Comparison of ENCODE assay signal across 14 cellular contexts in the genomic region with DNA sequence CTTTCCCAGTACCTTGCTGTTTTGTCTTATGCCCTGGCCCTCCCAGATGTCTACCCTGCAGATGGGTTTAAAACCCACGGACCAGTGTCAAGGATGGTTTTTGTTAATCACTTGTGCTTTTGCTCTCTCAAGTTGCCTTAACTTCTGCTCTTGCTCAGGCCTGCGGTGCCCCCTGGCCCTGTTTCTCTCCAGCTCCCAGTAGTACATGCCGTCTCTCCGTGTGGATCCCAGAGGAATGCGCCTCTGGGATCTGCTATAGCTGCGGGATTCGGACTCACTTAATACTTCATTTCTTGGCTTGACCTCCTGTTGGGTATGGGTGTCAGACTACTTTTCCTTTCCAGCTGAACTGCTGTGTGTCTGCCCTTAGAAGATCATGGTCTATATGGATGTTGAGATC. TPM values are rescaled to one million over a fixed set of nuclear protein-coding genes. Genes with fewer than 3 reads are reported as not detected.
DNase-seq lines count a peak whose midpoint lies in the region; ATAC-seq, FAIRE-seq and TF ChIP-seq lines count a peak whose summit lies in the region.
"Had no signal": no experiment of that assay in that cellular context is flagged by ENCODE, and none has a peak within 500 bp of the region (broad histone marks: within the 10 kb centered on the region; RNA-seq: fewer than 3 reads in every experiment).

No MANE protein-coding gene starts in this region.

- no peak overlapping the region for H2AK9ac ChIP-seq in IMR-90 (replicated peaks; ENCODE audit: low read depth, low read length, poor library complexity)

- no peaks in the 10 kb centered on the region; the same call in 1 of the 2 replicates for H4K20me1 ChIP-seq in IMR-90 (ENCODE audit: insufficient read depth, low read length)
- no peaks in the 10 kb centered on the region for H4K20me1 ChIP-seq in mammary epithelial cell (ENCODE audit: insufficient read depth, low read length)

- H3K4me1 ChIP-seq in IMR-90 (ENCODE audit: control insufficient read depth, insufficient read depth, low read length) = peaks cover 11% of the 10 kb centered on the region
- H3K4me1 ChIP-seq in mammary epithelial cell (ENCODE audit: insufficient read depth, low read length) = peaks cover 92% of the 10 kb centered on the region
- peaks cover 55% of the 10 kb centered on the region for H3K4me1 ChIP-seq in mesendoderm (ENCODE audit: control insufficient read depth, low read depth, low read length)
- H3K4me1 ChIP-seq in A673 (ENCODE audit: insufficient read depth, low read length, poor library complexity, severe bottlenecking) = peaks cover 38% of the 10 kb centered on the region

- DNase-seq in IMR-90 (no peak), mammary epithelial cell (no peak), mesendoderm (peak; percentile 46), substantia nigra (lab: John Stamatoyannopoulos, UW) (no peak), A673 (ENCODE audit: low spot score) (no peak), H54 (ENCODE audit: insufficient read length, low spot score) (no peak)
- DNase-seq in stimulated activated CD4-positive, alpha-beta T cell treated with anti-CD3 and anti-CD28 coated beads, Interleukin-4, amount 100 ng/mL, for 4 hours = no peak
- DNase-seq: activated T-cell treated with anti-CD3 and anti-CD28 coated beads, Interleukin-2, amount 50 U/mL, for 1 hour; foreskin keratinocyte; NCI-H2171 treated with DMSO at 0.1 percent for 48 hours; nucleus accumbens had no signal

- H3K9ac ChIP-seq in IMR-90 (ENCODE audit: low read depth, low read length) (no peak overlapping the region), mammary epithelial cell (ENCODE audit: insufficient read depth, low read length) (no peak overlapping the region), mesendoderm (ENCODE audit: low read length) (peak overlapping the region; percentile 9)

- POLR2A ChIA-PET in IMR-90 (lab: Charles Lee; ENCODE audit: unreplicated experiment) (no interaction called here), A673 (lab: Charles Lee; ENCODE audit: low non-redundant PET) (no interaction called here)

- TF ChIP-seq CTCF in IMR-90 (conservative IDR thresholded peaks at IDR 0.05; ENCODE audit: low read depth, low read length) (no peak), mammary epithelial cell (conservative IDR thresholded peaks at IDR 0.05 in 1 of 2, IDR thresholded peaks at IDR 0.05 in 1 of 2; ENCODE audit: extremely low read depth in 1 of 2, insufficient read depth in 1 of 2, low read depth in 1 of 2, low read length in 2 of 2) (no peak), A673 (conservative IDR thresholded peaks at IDR 0.05; ENCODE audit: low read depth, low read length) (no peak)

- no TSS peak for BruUV-seq in IMR-90 (replicated peaks; lab: Mats Ljungman, UMichigan)
- no TSS peak for BruUV-seq in mammary epithelial cell (replicated peaks; lab: Mats Ljungman, UMichigan)
- no TSS peak for BruUV-seq in A673 (replicated peaks; lab: Mats Ljungman, UMichigan)

- no peak overlapping the region for H3K56ac ChIP-seq in IMR-90 (ENCODE audit: extremely low read depth, insufficient read depth, low read length)
- H3K56ac ChIP-seq in mesendoderm (ENCODE audit: low read length) = peak overlapping the region; percentile 70

- FAIRE-seq in H54 (lab: Jason Lieb, UNC) = no peak

- no peak overlapping the region for H3K14ac ChIP-seq in IMR-90 (replicated peaks; ENCODE audit: low read depth, low read length)

- H4K8ac ChIP-seq in IMR-90 (ENCODE audit: low read depth in 2 of 2, low read length in 2 of 2) (no peak overlapping the region), mesendoderm (ENCODE audit: low read depth, low read length) (no peak overlapping the region)

- in situ Hi-C loops in IMR-90 (cut with MboI; ENCODE audit: low sequenced_read_pairs) = no loop called here
- in situ Hi-C loops in mammary epithelial cell (cut with MboI; ENCODE audit: low sequenced_read_pairs in 2 of 2) = no loop called here

- ATAC-seq in IMR-90 (ENCODE audit: low read depth) = no peak
- no peak for ATAC-seq in HG02759 (IDR thresholded peaks at IDR 0.05; ENCODE audit: unreplicated experiment)
- ATAC-seq: activated CD4-positive, CD25-positive, alpha-beta regulatory T cell treated with anti-CD3 and anti-CD28 coated beads, Interleukin-2, amount 50 U/mL, for 24 hours; foreskin keratinocyte; left lobe of liver had no signal

- CTCF ChIA-PET in IMR-90 (lab: Yijun Ruan, JAX) = no interaction called here
- CTCF ChIA-PET in mammary epithelial cell (lab: Charles Lee; ENCODE audit: low non-redundant PET) = no interaction called here
- CTCF ChIA-PET in A673 (lab: Charles Lee) = no interaction called here

- H4K5ac ChIP-seq in IMR-90 (ENCODE audit: low read depth, low read length) (no peak overlapping the region), mesendoderm (ENCODE audit: low read length) (peak overlapping the region; percentile 54)

- no peak for TF ChIP-seq RAD21 in IMR-90 (IDR thresholded peaks at IDR 0.05; ENCODE audit: low read length)

- H2BK20ac ChIP-seq in IMR-90 (ENCODE audit: low read depth, low read length) = no peak overlapping the region

- peaks cover 7 to 24% of the 10 kb centered on the region in 2 experiments; a peak in 2 of 4 replicates for H3K79me1 ChIP-seq in IMR-90 (ENCODE audit: low read depth in 1 of 2, low read length in 2 of 2)
- peaks cover 33% of the 10 kb centered on the region for H3K79me1 ChIP-seq in mesendoderm (ENCODE audit: low read length)

- H3K4ac ChIP-seq in IMR-90 (ENCODE audit: low read depth, low read length) (no peak overlapping the region), mesendoderm (ENCODE audit: low read depth, low read length) (no peak overlapping the region)

- no peak overlapping the region for H3K4me3 ChIP-seq in IMR-90 (ENCODE audit: insufficient read depth, low read depth, low read length)
- H3K4me3 ChIP-seq in mammary epithelial cell (replicated peaks in 1 of 3; ENCODE audit: insufficient read depth in 1 of 3, low read depth in 2 of 3, low read length in 3 of 3) = no peak overlapping the region
- H3K4me3 ChIP-seq in mesendoderm (ENCODE audit: low read length) = no peak overlapping the region
- H3K4me3 ChIP-seq in A673 (ENCODE audit: low read depth, low read length, poor library complexity, severe bottlenecking) = no peak overlapping the region

- no peak overlapping the region for H3K23ac ChIP-seq in IMR-90 (ENCODE audit: low read depth, low read length)
- H3K23ac ChIP-seq in mesendoderm (ENCODE audit: low read length) = no peak overlapping the region

- H3K18ac ChIP-seq in IMR-90 (ENCODE audit: low read depth, low read length) (no peak overlapping the region), mesendoderm (ENCODE audit: low read length) (no peak overlapping the region)

- H3K9me3 ChIP-seq in IMR-90 (ENCODE audit: control insufficient read depth, insufficient read depth, low read length) (peaks cover 7% of the 10 kb centered on the region), mammary epithelial cell (replicated peaks; ENCODE audit: insufficient read depth, low read length) (no peaks in the 10 kb centered on the region), A673 (ENCODE audit: low read depth, low read length, poor library complexity, severe bottlenecking) (peaks cover 4% of the 10 kb centered on the region)

- H3K27me3 ChIP-seq in IMR-90 (ENCODE audit: control insufficient read depth, insufficient read depth, low read length) = no peaks in the 10 kb centered on the region
- no peaks in the 10 kb centered on the region for H3K27me3 ChIP-seq in mammary epithelial cell (ENCODE audit: insufficient read depth, low read length)
- no peaks in the 10 kb centered on the region for H3K27me3 ChIP-seq in mesendoderm (ENCODE audit: insufficient read depth, low read length, poor library complexity)
- H3K27me3 ChIP-seq in A673 (replicated peaks; ENCODE audit: insufficient read depth, low read depth, low read length, poor library complexity) = no peaks in the 10 kb centered on the region
- H3K27me3 ChIP-seq: foreskin keratinocyte had no signal

- no peak overlapping the region for H3K4me2 ChIP-seq in IMR-90 (ENCODE audit: low read depth, low read length)
- H3K4me2 ChIP-seq in mammary epithelial cell (ENCODE audit: insufficient read depth, low read depth, low read length) = no peak overlapping the region
- H3K4me2 ChIP-seq in mesendoderm (ENCODE audit: low read length) = no peak overlapping the region

- H2AFZ ChIP-seq in IMR-90 (replicated peaks; ENCODE audit: low read length, poor library complexity) (no peak overlapping the region), mammary epithelial cell (ENCODE audit: low read depth, low read length) (no peak overlapping the region)

- no peak overlapping the region for H2BK120ac ChIP-seq in IMR-90 (ENCODE audit: low read depth, low read length)
- H2BK120ac ChIP-seq in mesendoderm (ENCODE audit: low read depth, low read length) = no peak overlapping the region

- peaks cover 27% of the 10 kb centered on the region for H3K9me1 ChIP-seq in IMR-90 (ENCODE audit: insufficient read depth, low read length)

- H3K27ac ChIP-seq in IMR-90 (ENCODE audit: insufficient read depth, low read length) = no peak overlapping the region
- peak overlapping the region; percentile 89 for H3K27ac ChIP-seq in mammary epithelial cell (ENCODE audit: insufficient read depth, low read depth, low read length)
- H3K27ac ChIP-seq in mesendoderm (ENCODE audit: low read depth, low read length) = no peak overlapping the region
- peak overlapping the region; percentile 92 for H3K27ac ChIP-seq in substantia nigra (ENCODE audit: low read depth, low read length, poor library complexity, severe bottlenecking)
- H3K27ac ChIP-seq in A673 (ENCODE audit: low read depth, low read length, poor library complexity, severe bottlenecking) = no peak overlapping the region

- H4K91ac ChIP-seq in IMR-90 (ENCODE audit: insufficient read depth, low read depth, low read length) = no peak overlapping the region; the same call in 1 of the 2 replicates

- H2BK15ac ChIP-seq in IMR-90 (ENCODE audit: low read depth, low read length) = no peak overlapping the region
- no peak overlapping the region for H2BK15ac ChIP-seq in mesendoderm (replicated peaks; ENCODE audit: low read depth)

- H2BK5ac ChIP-seq in IMR-90 (ENCODE audit: low read depth, low read length, poor library complexity, severe bottlenecking) (no peak overlapping the region), mesendoderm (ENCODE audit: low read length) (no peak overlapping the region)

- WGBS in IMR-90 (ENCODE audit: extremely low coverage in 2 of 2, insufficient read length in 1 of 2), 2 experiments = 67% methylated on average over 2 of the region's 7 CpGs; no CpG with 5 or more reads in 1 of the 2 experiments
- WGBS in mammary epithelial cell (ENCODE audit: low coverage, missing lambda C conversion rate) = 83% methylated on average over 7 of the region's 7 CpGs
- WGBS in mesendoderm (ENCODE audit: extremely low coverage, insufficient coverage, low lambda C conversion rate) = no CpG with 5 or more reads among the region's 7 CpGs

- no peaks in the 10 kb centered on the region for H3K36me3 ChIP-seq in IMR-90 (ENCODE audit: control insufficient read depth, insufficient read depth, low read length)
- H3K36me3 ChIP-seq in mammary epithelial cell (ENCODE audit: insufficient read depth, low read length) = peaks cover 6% of the 10 kb centered on the region
- H3K36me3 ChIP-seq in mesendoderm (ENCODE audit: control insufficient read depth, insufficient read depth, low read length) = no peaks in the 10 kb centered on the region
- H3K36me3 ChIP-seq in A673 (ENCODE audit: insufficient read depth, low read length, poor library complexity, severe bottlenecking) = no peaks in the 10 kb centered on the region

- TF ChIP-seq POLR2A in IMR-90 (IDR thresholded peaks at IDR 0.05; ENCODE audit: low read depth, low read length) (no peak), H54 (IDR thresholded peaks at IDR 0.05; ENCODE audit: low read depth, low read length) (no peak)

- H3K79me2 ChIP-seq in mammary epithelial cell (ENCODE audit: insufficient read depth, low read length) = peaks cover 99% of the 10 kb centered on the region
- H3K79me2 ChIP-seq in mesendoderm (ENCODE audit: control insufficient read depth, insufficient read depth, low read length) = peaks cover 60% of the 10 kb centered on the region

- H2AK5ac ChIP-seq in IMR-90 (ENCODE audit: low read depth, low read length) (peak overlapping the region; percentile 26; the same call in 1 of the 2 replicates), mesendoderm (ENCODE audit: low read length) (peak overlapping the region; percentile 34)

- dilution Hi-C loops in IMR-90 (cut with HindIII; ENCODE audit: low sequenced_read_pairs, unreplicated experiment) = no loop called here
- dilution Hi-C loops in mammary epithelial cell (cut with HindIII; ENCODE audit: low sequenced_read_pairs) = loop anchor here (10.0 kb wide), 1 partner anchor 64 kb away; no protein-coding TSS in a partner anchor

- intact Hi-C loops in IMR-90 (cut with micrococcal nuclease) (no loop called here), mammary epithelial cell (cut with micrococcal nuclease) (no loop called here), A673 (cut with micrococcal nuclease; ENCODE audit: unreplicated experiment) (no loop called here)

RNA-seq across cellular contexts. Expression of gene PLEKHG3, which starts 14.5 kb away (rescaled TPM):
- 4.4 and 8.2 TPM in 2 replicates for total RNA-seq in IMR-90 (2012; rRNA removed)
- 8.4 and 10.6 TPM in 2 replicates for polyA plus RNA-seq in IMR-90 (2012; rRNA removed)
- 3.5 and 6.2 TPM in 2 replicates for polyA plus RNA-seq in IMR-90 (2012; cell fraction: cytosol; rRNA removed)
- polyA plus RNA-seq in IMR-90 (2012; cell fraction: nucleus; rRNA removed; ENCODE audit: low replicate concordance) = 28.4 and 37.6 TPM in 2 replicates
- total RNA-seq in mammary epithelial cell = 100 to 1,000 TPM in 1 of 2 donors, 10 to 100 TPM in 1; 47.8 to 137 TPM
- polyA plus RNA-seq in mammary epithelial cell = 68.7 TPM
- polyA minus RNA-seq in mammary epithelial cell = 80.7 TPM
- 20.7 TPM for polyA plus RNA-seq in mesendoderm (2013, experiment 1 of 2)
- 21.8 TPM for polyA plus RNA-seq in mesendoderm (2013, experiment 2 of 2)
- 29.6 and 39.4 TPM in 2 replicates for total RNA-seq in A673 (2021)

Comparison
In these comparisons a context has a peak if more than half of its experiments do, and no peak if none do; other contexts are left out.
1. H3K27ac ChIP-seq: peak in mammary epithelial cell (single experiment) and substantia nigra (single experiment); none in IMR-90 (single experiment), mesendoderm (single experiment) and A673 (single experiment).